ENCODE assay signal across 23 cellular contexts in genomic region chr14:91046488-91047072, GRCh38.
"Had no signal": no experiment of that assay in that cellular context is flagged by ENCODE, and none has a peak within 500 bp of the region (broad histone marks: within the 10 kb centered on the region; RNA-seq: fewer than 3 reads in every experiment).

No MANE protein-coding gene starts in this region.

- H3K4me3 ChIP-seq: colonic mucosa, heart left ventricle, mucosa of descending colon, psoas muscle, right lobe of liver, spleen, tibial artery, upper lobe of left lung, vagina had no signal

- H3K9me3 Mint-ChIP-seq: endodermal cell had no signal

- H3K27ac Mint-ChIP-seq: endodermal cell had no signal

- H3K4me3 Mint-ChIP-seq: endodermal cell had no signal

- H3K9me3 ChIP-seq: colonic mucosa, heart left ventricle, mucosa of descending colon, neutrophil, psoas muscle, right lobe of liver, spleen, tibial artery, upper lobe of left lung, vagina had no signal

- DNase-seq: colonic mucosa; effector CD4-positive, alpha-beta T cell; endodermal cell; erythroblast; foreskin melanocyte; heart left ventricle; hypothalamus; kidney glomerular epithelial cell; mucosa of descending colon; psoas muscle; retina; right lobe of liver; spleen; stimulated activated CD4-positive, alpha-beta T cell treated with anti-CD3 and anti-CD28 coated beads, Interleukin-15, amount 100 ng/mL, for 24 hours; stimulated activated CD4-positive, alpha-beta T cell treated with anti-CD3 and anti-CD28 coated beads, Interleukin-1b, Interleukin-23, amount 100 ng/mL, for 48 hours; stimulated activated CD4-positive, alpha-beta T cell treated with anti-CD3 and anti-CD28 coated beads, Interleukin-4, amount 100 ng/mL, for 24 hours; stimulated activated naive CD4-positive, alpha-beta T cell; tibial artery had no signal

- FAIRE-seq: endothelial cell of umbilical vein, islet of Langerhans had no signal

- H3K4me1 ChIP-seq: colonic mucosa, right lobe of liver had no signal

- H3K27ac ChIP-seq: colonic mucosa, heart left ventricle, psoas muscle, right lobe of liver, tibial artery, upper lobe of left lung, vagina had no signal

- H3K36me3 ChIP-seq: colonic mucosa, heart left ventricle, neutrophil, right lobe of liver, spleen, tibial artery, upper lobe of left lung, vagina had no signal

- H3K27me3 ChIP-seq: colonic mucosa, heart left ventricle, neutrophil, right lobe of liver, spleen, tibial artery, upper lobe of left lung, vagina had no signal

- ATAC-seq: heart left ventricle, mucosa of descending colon, psoas muscle, right lobe of liver had no signal
